In the genomic region with DNA sequence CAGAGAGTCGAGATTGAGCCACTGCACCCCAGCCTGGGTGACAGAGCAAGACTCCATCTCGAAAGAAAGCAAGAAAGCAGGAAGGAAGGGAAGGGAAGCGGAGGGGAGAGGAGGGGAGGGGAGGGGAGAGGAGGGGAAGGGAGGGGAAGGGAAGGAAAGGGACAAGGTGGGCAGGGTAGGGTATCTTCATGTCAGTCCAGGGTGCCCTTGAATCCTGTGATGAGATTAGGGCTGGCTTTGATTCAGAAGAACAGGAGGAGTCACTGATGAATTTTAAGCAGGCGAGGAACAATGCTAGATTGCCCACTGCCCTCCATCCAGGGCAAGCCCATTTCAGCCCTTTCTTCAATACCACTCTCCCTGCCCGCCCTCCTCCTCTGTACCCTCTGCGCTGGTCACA, we compare ENCODE assay signal across 1 cellular context.
TF ChIP-seq lines count a peak whose summit lies in the region.

No MANE protein-coding gene starts in this region.

TF ChIP-seq in HepG2, 621 proteins besides CTCF, POLR2A, EP300 and RAD21:
- TF ChIP-seq ZBTB43 (CRISPR knock-in tag; conservative IDR thresholded peaks at IDR 0.05): no peak
- TF ChIP-seq, protein P1, sequence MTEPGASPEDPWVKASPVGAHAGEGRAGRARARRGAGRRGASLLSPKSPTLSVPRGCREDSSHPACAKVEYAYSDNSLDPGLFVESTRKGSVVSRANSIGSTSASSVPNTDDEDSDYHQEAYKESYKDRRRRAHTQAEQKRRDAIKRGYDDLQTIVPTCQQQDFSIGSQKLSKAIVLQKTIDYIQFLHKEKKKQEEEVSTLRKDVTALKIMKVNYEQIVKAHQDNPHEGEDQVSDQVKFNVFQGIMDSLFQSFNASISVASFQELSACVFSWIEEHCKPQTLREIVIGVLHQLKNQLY (CRISPR knock-in tag; IDR thresholded peaks at IDR 0.05): no peak
- TF ChIP-seq SUZ12 (IDR thresholded peaks at IDR 0.05; ENCODE audit: low read depth, low read length): no peak
- TF ChIP-seq, protein P2, sequence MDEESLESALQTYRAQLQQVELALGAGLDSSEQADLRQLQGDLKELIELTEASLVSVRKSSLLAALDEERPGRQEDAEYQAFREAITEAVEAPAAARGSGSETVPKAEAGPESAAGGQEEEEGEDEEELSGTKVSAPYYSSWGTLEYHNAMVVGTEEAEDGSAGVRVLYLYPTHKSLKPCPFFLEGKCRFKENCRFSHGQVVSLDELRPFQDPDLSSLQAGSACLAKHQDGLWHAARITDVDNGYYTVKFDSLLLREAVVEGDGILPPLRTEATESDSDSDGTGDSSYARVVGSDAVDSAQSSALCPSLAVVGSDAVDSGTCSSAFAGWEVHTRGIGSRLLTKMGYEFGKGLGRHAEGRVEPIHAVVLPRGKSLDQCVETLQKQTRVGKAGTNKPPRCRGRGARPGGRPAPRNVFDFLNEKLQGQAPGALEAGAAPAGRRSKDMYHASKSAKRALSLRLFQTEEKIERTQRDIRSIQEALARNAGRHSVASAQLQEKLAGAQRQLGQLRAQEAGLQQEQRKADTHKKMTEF (CRISPR knock-in tag; IDR thresholded peaks at IDR 0.05): no peak
- TF ChIP-seq PCBP1 (IDR thresholded peaks at IDR 0.05; ENCODE audit: borderline replicate concordance, low read depth, low read length): 0 out of 2 replicates have a peak, but pooled peaks have one; percentile 76
- peak; percentile 83 for TF ChIP-seq HNRNPK (IDR thresholded peaks at IDR 0.05; ENCODE audit: low read depth, low read length, poor library complexity, severe bottlenecking)
